Comparison of ENCODE assay signal across 8 cellular contexts in the genomic region with DNA sequence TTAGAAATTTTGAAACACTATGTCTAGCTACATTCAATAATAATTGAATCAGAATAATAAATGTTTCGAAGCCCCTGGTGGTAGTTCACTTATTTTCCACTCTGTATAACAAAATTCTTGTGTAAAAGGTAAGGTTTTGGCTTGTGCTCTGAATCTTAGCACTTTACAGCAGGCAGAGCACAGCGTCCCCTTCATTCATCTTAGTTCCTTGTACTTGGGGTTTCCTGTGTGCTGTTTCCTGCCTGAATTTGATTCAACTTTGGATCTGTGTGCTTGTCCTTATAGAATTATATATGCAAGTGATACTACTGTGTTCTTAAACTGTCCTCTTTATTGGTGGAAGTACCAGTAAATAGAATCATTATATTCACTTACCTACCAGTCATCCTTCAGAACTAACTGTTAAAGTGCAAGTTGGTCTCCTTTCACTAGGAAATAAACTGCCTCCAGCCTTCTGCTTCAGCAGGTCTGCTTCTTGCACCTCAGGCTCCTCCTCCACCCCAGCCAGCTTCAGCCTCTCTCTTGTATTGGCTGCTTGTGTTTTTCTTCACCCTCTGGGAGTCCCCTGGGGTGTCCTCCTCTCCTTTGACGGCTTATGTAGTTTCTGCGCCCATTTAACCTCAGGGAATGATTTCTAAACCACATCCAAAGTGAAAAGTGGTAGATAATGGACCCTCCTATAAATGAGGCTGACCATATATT. TPM values are rescaled to one million over a fixed set of nuclear protein-coding genes. Genes with fewer than 3 reads are reported as not detected.
DNase-seq lines count a peak whose midpoint lies in the region; ATAC-seq and TF ChIP-seq lines count a peak whose summit lies in the region.

No MANE protein-coding gene starts in this region.

- no peaks in the 10 kb centered on the region for H3K9me3 Mint-ChIP-seq in endothelial cell (ENCODE audit: unreplicated experiment)

- TF ChIP-seq CTCF in OCI-LY7 (conservative IDR thresholded peaks at IDR 0.05; ENCODE audit: low read length) (0 out of 2 replicates have a peak, but pooled peaks have one; percentile 14), endothelial cell (IDR thresholded peaks at IDR 0.05; ENCODE audit: unreplicated experiment) (no peak)

- BruUV-seq in OCI-LY7 (replicated peaks; lab: Mats Ljungman, UMichigan): no TSS peak

- peaks cover 12% of the 10 kb centered on the region for H3K4me1 ChIP-seq in OCI-LY7 (ENCODE audit: insufficient read depth, low read length, poor library complexity, severe bottlenecking)

- peak overlapping the region; percentile 15 for H3K4me3 Mint-ChIP-seq in endothelial cell (ENCODE audit: unreplicated experiment)

- 0 out of 2 replicates have a peak, but pooled peaks cover 3% of the 10 kb centered on the region for H3K79me2 ChIP-seq in OCI-LY7 (ENCODE audit: insufficient read depth, low read depth, low read length)

- H4K20me1 ChIP-seq in OCI-LY7 (ENCODE audit: insufficient read depth, low read length): no peaks in the 10 kb centered on the region

- DNase-seq in OCI-LY7 (ENCODE audit: low spot score): peak; percentile 22
- DNase-seq in endothelial cell (ENCODE audit: low spot score): peak; percentile 17
- peak; percentile 22 for DNase-seq in retina
- DNase-seq in NCI-H1436 (lab: John Stamatoyannopoulos, UW): no peak
- DNase-seq in SW480 (ENCODE audit: low spot score): no peak

- H3K27me3 Mint-ChIP-seq in endothelial cell (ENCODE audit: unreplicated experiment): peaks cover 2% of the 10 kb centered on the region

- H3K27ac Mint-ChIP-seq in endothelial cell (ENCODE audit: unreplicated experiment): peak overlapping the region; percentile 74

- H2AFZ ChIP-seq in OCI-LY7 (ENCODE audit: low read length): no peak overlapping the region

- intact Hi-C loops in OCI-LY7 (cut with micrococcal nuclease; ENCODE audit: unreplicated experiment): no loop called here

- H3K9me3 ChIP-seq in OCI-LY7 (ENCODE audit: low read length): no peaks in the 10 kb centered on the region

- H3K36me3 ChIP-seq in OCI-LY7 (ENCODE audit: insufficient read depth, low read length): no peaks in the 10 kb centered on the region; the same call in 1 of the 2 replicates

- H3K4me1 Mint-ChIP-seq in endothelial cell (ENCODE audit: unreplicated experiment): peaks cover 31% of the 10 kb centered on the region

- H3K27ac ChIP-seq in OCI-LY7 (ENCODE audit: low read depth, low read length, poor library complexity, severe bottlenecking): no peak overlapping the region

- POLR2A ChIA-PET in OCI-LY7 (lab: Charles Lee): no interaction called here

- ATAC-seq in GM19025 (IDR thresholded peaks at IDR 0.05; ENCODE audit: low read depth, unreplicated experiment) (peak; percentile 63), HG02852 (IDR thresholded peaks at IDR 0.05; ENCODE audit: unreplicated experiment) (no peak), GM19324 (IDR thresholded peaks at IDR 0.05; ENCODE audit: low FRiP score, unreplicated experiment) (no peak)

- H3K36me3 Mint-ChIP-seq in endothelial cell (ENCODE audit: low read depth, unreplicated experiment): no peaks in the 10 kb centered on the region

- CTCF ChIA-PET in OCI-LY7 (lab: Charles Lee; ENCODE audit: unreplicated experiment): interaction anchor here (0.6 kb wide), 1 partner anchor 428 kb away, joined by 4 read pairs; no protein-coding TSS in a partner anchor

- H3K4me3 ChIP-seq in OCI-LY7 (ENCODE audit: low read depth, low read length, poor library complexity, severe bottlenecking): no peak overlapping the region

- peak overlapping the region; percentile 25; the same call in 1 of the 2 replicates for H3K4me2 ChIP-seq in OCI-LY7 (ENCODE audit: low read length)

- no peaks in the 10 kb centered on the region for H3K9me2 ChIP-seq in OCI-LY7 (ENCODE audit: insufficient read depth, low read length)

RNA-seq across cellular contexts. Expression of a gene that starts 28.8 kb away (rescaled TPM):
- total RNA-seq in OCI-LY7 (2014; rRNA removed; shearing (Covaris generic)): 63.7 and 64.8 TPM in 2 replicates
- total RNA-seq in OCI-LY7 (2022) (51.4 and 62.1 TPM in 2 replicates), endothelial cell (ENCODE audit: unreplicated experiment) (117 TPM)

Comparison
In these comparisons a context has a peak if more than half of its experiments do, and no peak if none do; other contexts are left out.
1. DNase-seq: peak in OCI-LY7 (single experiment), endothelial cell (single experiment) and retina (single experiment); none in NCI-H1436 (single experiment) and SW480 (single experiment).